ENCODE assay signal across 8 cellular contexts in genomic region chr3:143973352-143974021, GRCh38. TPM values are rescaled to one million over a fixed set of nuclear protein-coding genes. Genes with fewer than 3 reads are reported as not detected.
DNase-seq lines count a peak whose midpoint lies in the region; ATAC-seq and TF ChIP-seq lines count a peak whose summit lies in the region.

No MANE protein-coding gene starts in this region.

- no peak for TF ChIP-seq CTCF in smooth muscle cell (IDR thresholded peaks at IDR 0.05; ENCODE audit: borderline replicate concordance, insufficient read depth, poor library complexity, severe bottlenecking)

- H3K9ac ChIP-seq in adipocyte (ENCODE audit: low read length): peak overlapping the region; percentile 92
- peak overlapping the region; percentile 81 for H3K9ac ChIP-seq in iPS-15b (ENCODE audit: low read depth, low read length)
- H3K9ac ChIP-seq in smooth muscle cell (ENCODE audit: low read depth): peak overlapping the region; percentile 95

- H3K4me1 ChIP-seq in adipocyte (ENCODE audit: control insufficient read depth, insufficient read depth, low read length) (peaks cover 30% of the 10 kb centered on the region), iPS-15b (ENCODE audit: control insufficient read depth, insufficient read depth, low read length) (peaks cover 14% of the 10 kb centered on the region), smooth muscle cell (ENCODE audit: low read depth) (peaks cover 41% of the 10 kb centered on the region)

- ATAC-seq in GM19455 (IDR thresholded peaks at IDR 0.05; ENCODE audit: unreplicated experiment): no peak

- H3K27me3 ChIP-seq in adipocyte (replicated peaks; ENCODE audit: control insufficient read depth, insufficient read depth, low read length) (no peaks in the 10 kb centered on the region), iPS-15b (ENCODE audit: control insufficient read depth, insufficient read depth, low read length) (no peaks in the 10 kb centered on the region), smooth muscle cell (ENCODE audit: low read depth) (no peaks in the 10 kb centered on the region)

- H3K27ac ChIP-seq in KOPT-K1 (ENCODE audit: low read depth, low read length, poor library complexity, severe bottlenecking) (peak overlapping the region; percentile 81), smooth muscle cell (ENCODE audit: low read depth) (peak overlapping the region; percentile 75)

- DNase-seq in DMS153 treated with DMSO at 0.1 percent for 48 hours (lab: John Stamatoyannopoulos, UW; ENCODE audit: unreplicated experiment) (peak; percentile 45), DMS153 (lab: John Stamatoyannopoulos, UW) (no peak), adipocyte (ENCODE audit: low read depth) (peak; percentile 57), smooth muscle cell (lab: John Stamatoyannopoulos, UW; ENCODE audit: unreplicated experiment) (no peak), NCI-H1436 (lab: John Stamatoyannopoulos, UW) (no peak)

- peak overlapping the region; percentile 52 for H2AFZ ChIP-seq in smooth muscle cell (ENCODE audit: low read depth)

- peak overlapping the region; percentile 94 for H3K4me2 ChIP-seq in smooth muscle cell

- H3K4me3 ChIP-seq in adipocyte (ENCODE audit: low read length) (peak overlapping the region; percentile 95), iPS-15b (ENCODE audit: low read depth, low read length) (peak overlapping the region; percentile 91), smooth muscle cell (peak overlapping the region; percentile 94)

- no peaks in the 10 kb centered on the region for H3F3A ChIP-seq in smooth muscle cell (ENCODE audit: low read depth)

- no peaks in the 10 kb centered on the region for H3K36me3 ChIP-seq in KOPT-K1 (ENCODE audit: insufficient read depth, low read length)
- H3K36me3 ChIP-seq in adipocyte (ENCODE audit: control insufficient read depth, insufficient read depth, low read length, severe bottlenecking): no peaks in the 10 kb centered on the region
- H3K36me3 ChIP-seq in iPS-15b (ENCODE audit: control insufficient read depth, insufficient read depth, low read length): no peaks in the 10 kb centered on the region
- no peaks in the 10 kb centered on the region for H3K36me3 ChIP-seq in smooth muscle cell (ENCODE audit: low read depth)

- peaks cover 69% of the 10 kb centered on the region for H3K79me2 ChIP-seq in smooth muscle cell (ENCODE audit: low read depth)

- H4K20me1 ChIP-seq in smooth muscle cell (ENCODE audit: low read depth): peaks cover 38% of the 10 kb centered on the region

- H3K9me3 ChIP-seq in KOPT-K1 (ENCODE audit: insufficient read depth, low read length, poor library complexity, severe bottlenecking) (no peaks in the 10 kb centered on the region), adipocyte (ENCODE audit: control insufficient read depth, low read length) (no peaks in the 10 kb centered on the region), iPS-15b (ENCODE audit: control insufficient read depth, insufficient read depth, low read length) (no peaks in the 10 kb centered on the region), smooth muscle cell (replicated peaks; ENCODE audit: low read depth) (no peaks in the 10 kb centered on the region)

- WGBS in smooth muscle cell (ENCODE audit: low lambda C conversion rate): under 1% methylated on average over 24 of the region's 24 CpGs

RNA-seq across cellular contexts. Expression of gene DIPK2A, which starts 1.9 kb away (rescaled TPM):
- total RNA-seq in smooth muscle cell: 133 and 167 TPM in 2 replicates
- polyA plus RNA-seq in smooth muscle cell: 48.9 and 67.8 TPM in 2 replicates

Comparison
In these comparisons a context has a peak if more than half of its experiments do, and no peak if none do; other contexts are left out.
1. DNase-seq: peak in DMS153 treated with DMSO at 0.1 percent for 48 hours (single experiment) and adipocyte (single experiment); none in DMS153 (single experiment), smooth muscle cell (single experiment) and NCI-H1436 (single experiment).
2. Peak in every context shown above with its lines, with median percentiles within 50 percentile points of each other: H3K4me3 ChIP-seq and H3K9ac ChIP-seq.